ENCODE assay signal across 30 cellular contexts in the genomic region with DNA sequence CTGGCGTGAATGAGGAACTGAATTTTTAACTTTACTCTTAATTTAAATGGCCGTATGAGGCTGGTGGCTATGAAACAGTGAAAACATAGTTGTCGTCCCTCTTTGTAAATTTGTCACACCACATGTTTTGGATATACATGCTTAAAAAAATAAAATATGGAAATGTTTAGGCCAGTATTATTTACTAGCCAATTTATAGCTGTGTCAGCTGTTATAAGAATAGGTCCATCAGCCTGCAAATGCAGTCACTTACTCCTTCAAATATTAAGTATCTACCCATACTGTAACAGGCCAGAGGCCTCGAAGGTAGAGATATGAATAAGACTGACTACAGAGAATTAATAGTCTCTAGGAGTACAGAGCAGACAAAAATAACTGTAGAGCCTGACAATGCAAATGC. TPM values are rescaled to one million over a fixed set of nuclear protein-coding genes. Genes with fewer than 3 reads are reported as not detected.
"Had no signal": no experiment of that assay in that cellular context is flagged by ENCODE, and none has a peak within 500 bp of the region (broad histone marks: within the 10 kb centered on the region; RNA-seq: fewer than 3 reads in every experiment).

No MANE protein-coding gene starts in this region.

- H3K4me3 ChIP-seq: colonic mucosa, esophagus squamous epithelium, heart right ventricle, left ventricle myocardium inferior, lower lobe of right lung, ovary, psoas muscle, skin epidermis, spleen, testis, tibial artery, upper lobe of left lung had no signal

- H3K27ac Mint-ChIP-seq: effector memory CD8-positive, alpha-beta T cell; memory B cell; natural killer cell; stimulated activated memory B cell treated with anti-CD40 and anti-IgM and Interleukin-4, amounts not matched to agents 10 μg/mL and 1 μg/mL and 100 μg/mL, for 72 hours had no signal

- H3K4me3 Mint-ChIP-seq: effector memory CD8-positive, alpha-beta T cell; memory B cell; natural killer cell; stimulated activated memory B cell treated with anti-CD40 and anti-IgM and Interleukin-4, amounts not matched to agents 10 μg/mL and 1 μg/mL and 100 μg/mL, for 72 hours had no signal

- H3K4me1 Mint-ChIP-seq: memory B cell; natural killer cell; stimulated activated memory B cell treated with anti-CD40 and anti-IgM and Interleukin-4, amounts not matched to agents 10 μg/mL and 1 μg/mL and 100 μg/mL, for 72 hours had no signal

- H3K27me3 Mint-ChIP-seq: memory B cell; stimulated activated memory B cell treated with anti-CD40 and anti-IgM and Interleukin-4, amounts not matched to agents 10 μg/mL and 1 μg/mL and 100 μg/mL, for 72 hours had no signal

- ATAC-seq: effector memory CD8-positive, alpha-beta T cell; heart right ventricle; left colon; lower lobe of right lung; natural killer cell; psoas muscle; right cardiac atrium; stimulated activated memory B cell treated with anti-CD40 and anti-IgM and Interleukin-4, amounts not matched to agents 10 μg/mL and 1 μg/mL and 100 μg/mL, for 72 hours; stimulated activated naive CD8-positive, alpha-beta T cell treated with anti-CD3 and anti-CD28 coated beads, Interleukin-15, Interleukin-2, amounts not matched to agents 100 U/mL and 50 U/mL, for 24 hours had no signal

- FAIRE-seq: endometrium, islet of Langerhans, urothelium cell line had no signal

- H3K4me1 ChIP-seq: colonic mucosa, lower lobe of right lung, psoas muscle, spleen, testis, tibial artery, upper lobe of left lung had no signal

- H3K27ac ChIP-seq: colonic mucosa, esophagus squamous epithelium, heart right ventricle, left ventricle myocardium inferior, lower lobe of right lung, ovary, psoas muscle, skin epidermis, spleen, tibial artery, upper lobe of left lung had no signal

- DNase-seq: colonic mucosa; effector memory CD8-positive, alpha-beta T cell; erythroblast; esophagus squamous epithelium; foreskin melanocyte; glutamatergic neuron; heart right ventricle; hippocampal formation; left colon; left ventricle myocardium inferior; lower lobe of right lung; natural killer cell; occipital lobe; ovary; posterior cingulate gyrus; psoas muscle; right cardiac atrium; spleen; stimulated activated CD4-positive, alpha-beta T cell treated with anti-CD3 and anti-CD28 coated beads, Interleukin-4, amount 100 ng/mL, for 4 hours; stimulated activated naive CD8-positive, alpha-beta T cell treated with anti-CD3 and anti-CD28 coated beads, Interleukin-15, Interleukin-2, amounts not matched to agents 100 U/mL and 50 U/mL, for 24 hours; substantia nigra; testis; tibial artery; upper lobe of left lung had no signal

- H3K9me3 ChIP-seq: colonic mucosa, esophagus squamous epithelium, heart right ventricle, left ventricle myocardium inferior, lower lobe of right lung, ovary, psoas muscle, spleen, testis, tibial artery, upper lobe of left lung had no signal

- H3K27me3 ChIP-seq: colonic mucosa, esophagus squamous epithelium, heart right ventricle, ovary, spleen, testis, tibial artery, upper lobe of left lung had no signal

- H3K9me3 Mint-ChIP-seq: effector memory CD8-positive, alpha-beta T cell; memory B cell; natural killer cell; stimulated activated memory B cell treated with anti-CD40 and anti-IgM and Interleukin-4, amounts not matched to agents 10 μg/mL and 1 μg/mL and 100 μg/mL, for 72 hours had no signal

- H3K36me3 ChIP-seq: colonic mucosa, esophagus squamous epithelium, heart right ventricle, left ventricle myocardium inferior, lower lobe of right lung, ovary, spleen, tibial artery, upper lobe of left lung had no signal

- H3K36me3 Mint-ChIP-seq: memory B cell; natural killer cell; stimulated activated memory B cell treated with anti-CD40 and anti-IgM and Interleukin-4, amounts not matched to agents 10 μg/mL and 1 μg/mL and 100 μg/mL, for 72 hours had no signal

RNA-seq across cellular contexts. Expression of gene OLFML2A, which starts 35.8 kb away (rescaled TPM):
- total RNA-seq: natural killer cell had no signal
